Comparison of ENCODE assay signal across 8 cellular contexts in the genomic region with DNA sequence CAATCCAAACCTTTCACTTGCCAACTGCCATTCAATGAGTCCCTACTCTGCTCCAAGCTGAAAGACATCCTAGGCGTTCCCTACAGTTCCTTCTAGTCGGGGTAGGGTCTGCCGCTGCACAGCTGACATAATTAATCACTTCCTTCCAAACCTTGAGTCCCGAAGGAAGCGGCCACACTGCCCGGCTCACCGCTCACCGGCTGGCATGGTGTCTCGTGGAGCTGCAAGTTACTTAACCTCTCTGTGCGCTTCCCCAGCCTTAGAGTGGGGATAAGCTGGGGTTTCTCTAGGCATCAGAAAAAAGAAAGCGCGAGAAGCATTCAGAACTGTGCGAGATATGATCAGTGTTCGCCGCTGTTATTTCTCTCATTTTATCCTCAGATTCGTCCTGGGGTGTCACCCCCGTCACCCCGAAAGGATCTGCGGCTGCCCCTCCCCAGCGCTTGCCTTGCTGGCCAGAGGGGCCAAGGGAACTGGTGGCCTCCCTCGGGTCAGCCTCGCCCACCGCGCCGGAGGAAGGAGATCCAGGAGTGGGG. TPM values are rescaled to one million over a fixed set of nuclear protein-coding genes. Genes with fewer than 3 reads are reported as not detected.
DNase-seq lines count a peak whose midpoint lies in the region; ATAC-seq and TF ChIP-seq lines count a peak whose summit lies in the region.

No MANE protein-coding gene starts in this region.

- peak overlapping the region; percentile 96 for H3K27ac Mint-ChIP-seq in activated CD4-positive, alpha-beta T cell treated with anti-CD3 and anti-CD28 coated beads for 36 hours
- H3K27ac Mint-ChIP-seq in immature natural killer cell: peak overlapping the region; percentile 53 to 90 (median 82)

- H3F3A ChIP-seq in OCI-LY1 (ENCODE audit: insufficient read depth, low read length): no peaks in the 10 kb centered on the region

- no peaks in the 10 kb centered on the region for H4K20me1 ChIP-seq in OCI-LY1 (ENCODE audit: insufficient read depth, low read length)

- peak overlapping the region; percentile 96 for H3K4me3 Mint-ChIP-seq in activated CD4-positive, alpha-beta T cell treated with anti-CD3 and anti-CD28 coated beads for 36 hours
- H3K4me3 Mint-ChIP-seq in immature natural killer cell: peak overlapping the region; percentile 91 to 97 (median 96)

- peak; percentile 4 for ATAC-seq in activated CD4-positive, alpha-beta T cell treated with anti-CD3 and anti-CD28 coated beads for 36 hours
- peak; percentile 18 for ATAC-seq in HG02571 (IDR thresholded peaks at IDR 0.05; ENCODE audit: unreplicated experiment)

- H3K36me3 ChIP-seq in OCI-LY1 (ENCODE audit: insufficient read depth, low read length) (peaks cover 27% of the 10 kb centered on the region), brain microvascular endothelial cell (replicated peaks) (no peaks in the 10 kb centered on the region)

- H3K9me3 Mint-ChIP-seq in activated CD4-positive, alpha-beta T cell treated with anti-CD3 and anti-CD28 coated beads for 36 hours (ENCODE audit: low read depth): no peaks in the 10 kb centered on the region
- no peaks in the 10 kb centered on the region for H3K9me3 Mint-ChIP-seq in immature natural killer cell

- in situ Hi-C loops in brain microvascular endothelial cell (cut with HindIII; ENCODE audit: low pct_ligation_motif_present, low sequenced_read_pairs): no loop called here

- no peak overlapping the region for H2AFZ ChIP-seq in OCI-LY1 (ENCODE audit: low read length)

- no peaks in the 10 kb centered on the region for H3K27me3 Mint-ChIP-seq in activated CD4-positive, alpha-beta T cell treated with anti-CD3 and anti-CD28 coated beads for 36 hours
- H3K27me3 Mint-ChIP-seq in immature natural killer cell (ENCODE audit: low read depth in 3 of 3): no peaks in the 10 kb centered on the region

- POLR2A ChIA-PET in activated CD4-positive, alpha-beta T cell treated with anti-CD3 and anti-CD28 coated beads for 36 hours (lab: Charles Lee): interaction anchor here (0.7 to 1.8 kb wide), 4 partner anchors 27 to 35 kb away, joined by 3 to 5 read pairs (median 4); a partner anchor contains a TSS

- CTCF ChIA-PET in activated CD4-positive, alpha-beta T cell treated with anti-CD3 and anti-CD28 coated beads for 36 hours (lab: Charles Lee): interaction anchor here (0.7 to 2.8 kb wide), 3 partner anchors 14 to 139 kb away, joined by 3 to 13 read pairs (median 3); no protein-coding TSS in a partner anchor

- H3K4me2 ChIP-seq in OCI-LY1 (ENCODE audit: low read length): peak overlapping the region; percentile 73

- H3K27me3 ChIP-seq in OCI-LY1 (ENCODE audit: insufficient read depth, low read length): no peaks in the 10 kb centered on the region
- H3K27me3 ChIP-seq in brain microvascular endothelial cell (replicated peaks): no peaks in the 10 kb centered on the region

- no peaks in the 10 kb centered on the region for H3K9me2 ChIP-seq in OCI-LY1 (ENCODE audit: low read depth, low read length)

- H3K36me3 Mint-ChIP-seq in activated CD4-positive, alpha-beta T cell treated with anti-CD3 and anti-CD28 coated beads for 36 hours (ENCODE audit: low read depth): peaks cover 27% of the 10 kb centered on the region
- H3K36me3 Mint-ChIP-seq in immature natural killer cell: no peaks in the 10 kb centered on the region

- peak overlapping the region; percentile 96 for H3K9ac ChIP-seq in OCI-LY1 (ENCODE audit: low read length)

- peaks cover 26% of the 10 kb centered on the region for H3K4me1 Mint-ChIP-seq in activated CD4-positive, alpha-beta T cell treated with anti-CD3 and anti-CD28 coated beads for 36 hours
- H3K4me1 Mint-ChIP-seq in immature natural killer cell: peaks cover 26% of the 10 kb centered on the region in 2 donors

- H3K4me1 ChIP-seq in OCI-LY1 (ENCODE audit: insufficient read depth, low read length, severe bottlenecking): peaks cover 18% of the 10 kb centered on the region

- TF ChIP-seq CTCF in OCI-LY1 (IDR thresholded peaks at IDR 0.05; ENCODE audit: low read length): no peak
- no peak for TF ChIP-seq CTCF in brain microvascular endothelial cell (IDR thresholded peaks at IDR 0.05; ENCODE audit: low read depth, low read length, missing control alignments)

- H3K9me3 ChIP-seq in OCI-LY1 (ENCODE audit: low read length): no peaks in the 10 kb centered on the region

- H3K79me2 ChIP-seq in OCI-LY1 (ENCODE audit: insufficient read depth, low read length): peaks cover 37% of the 10 kb centered on the region

- H3K4me3 ChIP-seq in OCI-LY1 (ENCODE audit: low read depth, low read length, poor library complexity, severe bottlenecking): peak overlapping the region; percentile 93
- H3K4me3 ChIP-seq in brain microvascular endothelial cell (ENCODE audit: low read depth, low read length): peak overlapping the region; percentile 95

- peak overlapping the region; percentile 40 for H3K27ac ChIP-seq in OCI-LY1 (ENCODE audit: low read depth, low read length, poor library complexity, severe bottlenecking)
- H3K27ac ChIP-seq in brain microvascular endothelial cell: peak overlapping the region; percentile 73

- DNase-seq in activated CD4-positive, alpha-beta T cell treated with anti-CD3 and anti-CD28 coated beads for 36 hours: peak; percentile 47
- no peak for DNase-seq in activated CD4-positive, alpha-beta T cell treated with anti-CD3 and anti-CD28 coated beads, Interleukin-2, amount 50 U/mL, for 1 hour
- no peak for DNase-seq in brain microvascular endothelial cell
- peak in 1 of 3 donors; percentile 10 for DNase-seq in immature natural killer cell
- peak; percentile 32 to 35 for DNase-seq in stimulated activated CD4-positive, alpha-beta T cell treated with anti-CD3 and anti-CD28 coated beads, Interleukin-2, amount 100 ng/mL, for 24 hours
- no peak for DNase-seq in GOT3 (lab: John Stamatoyannopoulos, UW)

- intact Hi-C loops in activated CD4-positive, alpha-beta T cell treated with anti-CD3 and anti-CD28 coated beads for 36 hours (cut with DNase I, micrococcal nuclease): loop anchor here (2.0 to 10.0 kb wide), 2 partner anchors 116 to 660 kb away; a partner anchor contains a TSS

RNA-seq across cellular contexts. Expression of a gene that starts 0.7 kb away (rescaled TPM):
- total RNA-seq in activated CD4-positive, alpha-beta T cell treated with anti-CD3 and anti-CD28 coated beads for 36 hours: 10 to 100 TPM; 52.3 to 67.0 TPM
- 10 to 100 TPM; 11.0 to 20.9 (median 15.7) TPM for polyA plus RNA-seq in immature natural killer cell

RNA-seq across cellular contexts. Expression of a gene that starts 34.6 kb away (rescaled TPM):
- total RNA-seq in activated CD4-positive, alpha-beta T cell treated with anti-CD3 and anti-CD28 coated beads for 36 hours: 10 to 100 TPM; 13.5 to 15.0 TPM
- 10 to 100 TPM in 2 of 3 donors, 1 to 10 TPM in 1; 3.6 to 16.3 (median 11.1) TPM for polyA plus RNA-seq in immature natural killer cell

Comparison
In these comparisons a context has a peak if more than half of its experiments do, and no peak if none do; other contexts are left out.
1. DNase-seq: peak in activated CD4-positive, alpha-beta T cell treated with anti-CD3 and anti-CD28 coated beads for 36 hours (single experiment) and stimulated activated CD4-positive, alpha-beta T cell treated with anti-CD3 and anti-CD28 coated beads, Interleukin-2, amount 100 ng/mL, for 24 hours (2 of 2); none in activated CD4-positive, alpha-beta T cell treated with anti-CD3 and anti-CD28 coated beads, Interleukin-2, amount 50 U/mL, for 1 hour (single experiment), brain microvascular endothelial cell (single experiment) and GOT3 (single experiment).